ENCODE assay signal across 26 cellular contexts in genomic region chr4:139410312-139410711, GRCh38.
"Had no signal": no experiment of that assay in that cellular context is flagged by ENCODE, and none has a peak within 500 bp of the region (broad histone marks: within the 10 kb centered on the region; RNA-seq: fewer than 3 reads in every experiment).

No MANE protein-coding gene starts in this region.

- H3K36me3 ChIP-seq: SJCRH30 had no signal

- H3K9me3 ChIP-seq: SJCRH30 had no signal

- H3K27ac ChIP-seq: ascending aorta, SJCRH30, SK-N-MC had no signal

- H3K4me1 ChIP-seq: ascending aorta, SJCRH30 had no signal

- H3K9me3 Mint-ChIP-seq: activated CD4-positive, alpha-beta memory T cell treated with anti-CD3 and anti-CD28 coated beads, Interleukin-2, amount 10 ng/mL, durations not matched to agents 7 days and 5 days; T-helper 2 cell treated with Interferon-gamma antibody and Interleukin-4, amounts not matched to agents 5 μg/mL and 100 μg/mL, for 36 hours had no signal

- H3K27ac Mint-ChIP-seq: activated CD4-positive, alpha-beta memory T cell treated with anti-CD3 and anti-CD28 coated beads, Interleukin-2, amount 10 ng/mL, durations not matched to agents 7 days and 5 days; activated CD4-positive, alpha-beta T cell treated with anti-CD3 and anti-CD28 coated beads for 36 hours; activated CD8-positive, alpha-beta memory T cell treated with anti-CD3 and anti-CD28 coated beads, Interleukin-2, amount 10 ng/mL, durations not matched to agents 7 days and 5 days; activated naive CD8-positive, alpha-beta T cell treated with anti-CD3 and anti-CD28 coated beads for 36 hours; T-helper 2 cell treated with Interferon-gamma antibody and Interleukin-4, amounts not matched to agents 5 μg/mL and 100 μg/mL, for 36 hours had no signal

- H3K4me3 Mint-ChIP-seq: activated CD4-positive, alpha-beta memory T cell treated with anti-CD3 and anti-CD28 coated beads, Interleukin-2, amount 10 ng/mL, durations not matched to agents 7 days and 5 days; activated CD4-positive, alpha-beta T cell treated with anti-CD3 and anti-CD28 coated beads for 36 hours; activated CD8-positive, alpha-beta memory T cell treated with anti-CD3 and anti-CD28 coated beads, Interleukin-2, amount 10 ng/mL, durations not matched to agents 7 days and 5 days; activated naive CD8-positive, alpha-beta T cell treated with anti-CD3 and anti-CD28 coated beads for 36 hours; T-helper 2 cell treated with Interferon-gamma antibody and Interleukin-4, amounts not matched to agents 5 μg/mL and 100 μg/mL, for 36 hours had no signal

- ATAC-seq: activated CD4-positive, alpha-beta T cell treated with anti-CD3 and anti-CD28 coated beads for 36 hours; activated CD4-positive, CD25-positive, alpha-beta regulatory T cell treated with anti-CD3 and anti-CD28 coated beads, Interleukin-2, amount 50 U/mL, for 24 hours; activated CD8-positive, alpha-beta memory T cell treated with anti-CD3 and anti-CD28 coated beads, Interleukin-2, amount 10 ng/mL, durations not matched to agents 7 days and 5 days; Panc1 had no signal

- DNase-seq: activated CD4-positive, alpha-beta memory T cell treated with anti-CD3 and anti-CD28 coated beads, Interleukin-2, amount 10 ng/mL, durations not matched to agents 7 days and 5 days; activated CD4-positive, alpha-beta T cell treated with anti-CD3 and anti-CD28 coated beads for 36 hours; activated CD8-positive, alpha-beta memory T cell treated with anti-CD3 and anti-CD28 coated beads for 24 hours; activated CD8-positive, alpha-beta memory T cell treated with anti-CD3 and anti-CD28 coated beads, Interleukin-2, amount 10 ng/mL, durations not matched to agents 7 days and 5 days; activated CD8-positive, alpha-beta memory T cell treated with anti-CD3 and anti-CD28 coated beads, Interleukin-2, amount 50 U/mL, for 48 hours; activated effector memory CD4-positive, alpha-beta T cell treated with anti-CD3 and anti-CD28 coated beads, Interleukin-2, amount 50 U/mL, for 16 hours; activated naive CD4-positive, alpha-beta T cell; activated naive CD4-positive, alpha-beta T cell treated with anti-CD3 and anti-CD28 coated beads, Interleukin-2, amount 50 U/mL, for 16 hours; activated naive CD8-positive, alpha-beta T cell treated with anti-CD3 and anti-CD28 coated beads for 36 hours; amniotic stem cell; Kasumi-1; MM.1S; MV-4-11; NCI-H1092; NCI-H1436 treated with DMSO at 0.1 percent for 48 hours; NCI-H1694 treated with DMSO at 0.1 percent for 48 hours; NCI-H2029; NCI-H345; NCI-H524 treated with DMSO at 0.1 percent for 48 hours; SHP77; SJCRH30 had no signal

- H3K27me3 ChIP-seq: ascending aorta, SJCRH30 had no signal

- H3K27me3 Mint-ChIP-seq: activated CD4-positive, alpha-beta memory T cell treated with anti-CD3 and anti-CD28 coated beads, Interleukin-2, amount 10 ng/mL, durations not matched to agents 7 days and 5 days; activated CD4-positive, alpha-beta T cell treated with anti-CD3 and anti-CD28 coated beads for 36 hours; activated CD8-positive, alpha-beta memory T cell treated with anti-CD3 and anti-CD28 coated beads, Interleukin-2, amount 10 ng/mL, durations not matched to agents 7 days and 5 days; activated naive CD8-positive, alpha-beta T cell treated with anti-CD3 and anti-CD28 coated beads for 36 hours had no signal

- H3K4me1 Mint-ChIP-seq: activated CD4-positive, alpha-beta T cell treated with anti-CD3 and anti-CD28 coated beads for 36 hours; activated CD8-positive, alpha-beta memory T cell treated with anti-CD3 and anti-CD28 coated beads, Interleukin-2, amount 10 ng/mL, durations not matched to agents 7 days and 5 days; activated naive CD8-positive, alpha-beta T cell treated with anti-CD3 and anti-CD28 coated beads for 36 hours had no signal

- H3K4me3 ChIP-seq: ascending aorta, SJCRH30, SK-N-MC had no signal
